17 cellular contexts compared by ENCODE assay signal in the genomic region with DNA sequence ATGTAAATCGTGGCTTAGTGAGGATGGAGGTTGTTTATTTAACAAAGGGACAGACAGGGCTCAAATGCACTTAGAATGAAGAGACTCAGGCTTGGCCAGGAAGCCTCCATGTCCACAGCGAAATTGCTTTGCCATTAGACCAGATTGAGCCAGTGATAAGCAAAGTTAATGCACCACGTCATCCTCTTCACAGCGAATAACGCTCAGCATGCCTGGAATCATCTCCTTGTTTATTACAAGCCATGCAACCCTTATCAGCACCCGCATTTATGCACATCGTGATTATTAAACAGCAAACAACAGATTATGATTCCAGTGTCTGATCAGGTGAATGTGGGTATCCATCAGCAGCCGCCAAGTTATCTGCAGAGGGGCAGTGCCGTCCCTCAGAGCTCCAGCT.
"Had no signal": no experiment of that assay in that cellular context is flagged by ENCODE, and none has a peak within 500 bp of the region (broad histone marks: within the 10 kb centered on the region; RNA-seq: fewer than 3 reads in every experiment).

No MANE protein-coding gene starts in this region.

- H3K4me3 ChIP-seq: coronary artery, thyroid gland had no signal

- H3K27ac ChIP-seq: coronary artery, thyroid gland had no signal

- DNase-seq: activated CD4-positive, alpha-beta T cell treated with anti-CD3 and anti-CD28 coated beads, Interleukin-2, amount 10 ng/mL, durations not matched to agents 24 days and 14 days; activated CD4-positive, CD25-positive, alpha-beta regulatory T cell; activated CD8-positive, alpha-beta T cell treated with anti-CD3 and anti-CD28 coated beads for 36 hours; activated naive CD4-positive, alpha-beta T cell treated with anti-CD3 and anti-CD28 coated beads, Interleukin-2, amount 10 ng/mL, durations not matched to agents 7 days and 5 days; activated naive CD8-positive, alpha-beta T cell treated with anti-CD3 and anti-CD28 coated beads, Interleukin-2, amount 50 U/mL, for 24 hours; activated T-cell treated with anti-CD3 and anti-CD28 coated beads, Interleukin-2, amount 50 U/mL, for 1 hour; anterior cingulate cortex; central memory CD4-positive, alpha-beta T cell; kidney glomerular epithelial cell; mesendoderm; nucleus accumbens; stimulated activated CD4-positive, alpha-beta T cell treated with anti-CD3 and anti-CD28 coated beads, Interleukin-2, amount 100 ng/mL, for 24 hours; stimulated activated naive CD4-positive, alpha-beta T cell treated with Interleukin-2 at 50 U/mL for 16 hours; T1000; thyroid gland had no signal

- H3K4me1 ChIP-seq: thyroid gland had no signal

- H3K9me3 ChIP-seq: thyroid gland had no signal

- ATAC-seq: activated CD8-positive, alpha-beta T cell treated with anti-CD3 and anti-CD28 coated beads for 36 hours; activated naive CD8-positive, alpha-beta T cell treated with anti-CD3 and anti-CD28 coated beads, Interleukin-2, amount 50 U/mL, for 24 hours; natural killer cell treated with Interleukin-12 subunit alpha and Interleukin-12 subunit beta and Interleukin-15 and Interleukin-18, amount 100 ng/mL, for 72 hours had no signal

- H3K36me3 ChIP-seq: thyroid gland had no signal

- H3K27me3 ChIP-seq: thyroid gland had no signal
